In genomic region chr6:106527111-106527510, GRCh38 we compare ENCODE assay signal across 1 cellular context.
TF ChIP-seq lines count a peak whose summit lies in the region.

No MANE protein-coding gene starts in this region.

TF ChIP-seq in HCT116, 20 proteins besides CTCF, POLR2A, EP300 and RAD21:
- TF ChIP-seq CEBPB (IDR thresholded peaks at IDR 0.05; ENCODE audit: low read depth) (no peak), ZNF274 (IDR thresholded peaks at IDR 0.05; ENCODE audit: low read depth, low read length) (no peak), YY1 (IDR thresholded peaks at IDR 0.05; ENCODE audit: extremely low read depth, insufficient replicate concordance, low read depth, low read length) (no peak), JUND (IDR thresholded peaks at IDR 0.05) (no peak)
